In genomic region chr12:78293039-78293686, GRCh38 we compare ENCODE assay signal across 16 cellular contexts.
A peak's percentile ranks its signal among the peaks of the same experiment; 100 is the strongest.
DNase-seq lines count a peak whose midpoint lies in the region; TF ChIP-seq lines count a peak whose summit lies in the region.
"Had no signal": no experiment of that assay in that cellular context is flagged by ENCODE, and none has a peak within 500 bp of the region (broad histone marks: within the 10 kb centered on the region; RNA-seq: fewer than 3 reads in every experiment).

No MANE protein-coding gene starts in this region.

- TF ChIP-seq CTCF in Calu3 (IDR thresholded peaks at IDR 0.05; ENCODE audit: unreplicated experiment) (no peak), right atrium auricular region (IDR thresholded peaks at IDR 0.05) (no peak)

- no peaks in the 10 kb centered on the region for H3K36me3 ChIP-seq in mucosa of rectum (ENCODE audit: control insufficient read depth in 2 of 2, insufficient read depth in 2 of 2, low read length in 2 of 2)
- H3K36me3 ChIP-seq in right atrium auricular region: no peaks in the 10 kb centered on the region

- no peaks in the 10 kb centered on the region for H3K27me3 Mint-ChIP-seq in Calu3 (ENCODE audit: unreplicated experiment)
- H3K27me3 Mint-ChIP-seq: stimulated activated naive CD8-positive, alpha-beta T cell treated with anti-CD3 and anti-CD28 coated beads, Interleukin-15, Interleukin-2, amounts not matched to agents 100 ng/mL and 50 ng/mL, for 24 hours had no signal

- no peak overlapping the region for H3K4me3 Mint-ChIP-seq in Calu3 (ENCODE audit: low read depth, unreplicated experiment)
- H3K4me3 Mint-ChIP-seq: stimulated activated naive CD8-positive, alpha-beta T cell treated with anti-CD3 and anti-CD28 coated beads, Interleukin-15, Interleukin-2, amounts not matched to agents 100 ng/mL and 50 ng/mL, for 24 hours had no signal

- H3K9me3 ChIP-seq in mucosa of rectum (ENCODE audit: control insufficient read depth in 2 of 2, low read length in 2 of 2): no peaks in the 10 kb centered on the region
- no peaks in the 10 kb centered on the region for H3K9me3 ChIP-seq in right atrium auricular region

- H3K4me3 ChIP-seq in mucosa of rectum (ENCODE audit: low read length in 2 of 2) (peak overlapping the region in 1 of 2 donors; percentile 37), right atrium auricular region (no peak overlapping the region)

- H3K27ac ChIP-seq in epithelial cell of prostate (peak overlapping the region; percentile 65), mucosa of rectum (ENCODE audit: low read depth in 2 of 2, low read length in 2 of 2) (peak overlapping the region; percentile 72 to 74), right atrium auricular region (no peak overlapping the region)

- BruUV-seq in Calu3 (replicated peaks; lab: Mats Ljungman, UMichigan): no TSS peak

- H3K9me3 Mint-ChIP-seq in Calu3 (ENCODE audit: low read depth, unreplicated experiment): no peaks in the 10 kb centered on the region

- no peaks in the 10 kb centered on the region for H3K36me3 Mint-ChIP-seq in Calu3 (ENCODE audit: insufficient read depth, unreplicated experiment)

- CTCF ChIA-PET in Calu3 (lab: Charles Lee): no interaction called here

- H3K9ac ChIP-seq in mucosa of rectum (ENCODE audit: low read depth in 1 of 2, low read length in 2 of 2): no peak overlapping the region

- DNase-seq in Calu3 (peak; percentile 31), M059J (ENCODE audit: low read depth) (peak; percentile 25), epithelial cell of prostate (ENCODE audit: low read depth, low spot score) (peak; percentile 37), right atrium auricular region (ENCODE audit: low spot score) (no peak), NCI-H446 (lab: John Stamatoyannopoulos, UW) (no peak), NCI-H524 treated with DMSO at 0.1 percent for 48 hours (lab: John Stamatoyannopoulos, UW) (no peak)
- DNase-seq in activated T-cell treated with anti-CD3 and anti-CD28 coated beads, Interleukin-2, amount 50 U/mL, for 48 hours: no peak
- DNase-seq: activated CD8-positive, alpha-beta memory T cell treated with anti-CD3 and anti-CD28 coated beads for 24 hours; activated naive CD4-positive, alpha-beta T cell treated with Interleukin-2 at 50 U/mL for 16 hours; caudate nucleus; erythroblast; NCI-H1417; NCI-H524; SHP77 treated with DMSO at 0.1 percent for 48 hours had no signal

- peaks cover 16% of the 10 kb centered on the region for H3K4me1 Mint-ChIP-seq in Calu3 (ENCODE audit: low read depth, unreplicated experiment)

- intact Hi-C loops in Calu3 (cut with micrococcal nuclease; ENCODE audit: unreplicated experiment): no loop called here

- H3K27ac Mint-ChIP-seq in Calu3 (ENCODE audit: unreplicated experiment): peak overlapping the region; percentile 79
- H3K27ac Mint-ChIP-seq: stimulated activated naive CD8-positive, alpha-beta T cell treated with anti-CD3 and anti-CD28 coated beads, Interleukin-15, Interleukin-2, amounts not matched to agents 100 ng/mL and 50 ng/mL, for 24 hours had no signal

- no peaks in the 10 kb centered on the region for H3K27me3 ChIP-seq in mucosa of rectum (ENCODE audit: control insufficient read depth in 2 of 2, insufficient read depth in 2 of 2, low read length in 2 of 2)
- no peaks in the 10 kb centered on the region for H3K27me3 ChIP-seq in right atrium auricular region

- H3K4me1 ChIP-seq in mucosa of rectum (ENCODE audit: control insufficient read depth in 2 of 2, insufficient read depth in 2 of 2, low read length in 2 of 2): peaks cover 5 to 8% of the 10 kb centered on the region in 2 donors
- H3K4me1 ChIP-seq in right atrium auricular region: no peaks in the 10 kb centered on the region

Comparison
In these comparisons a context has a peak if more than half of its experiments do, and no peak if none do; other contexts are left out.
1. DNase-seq: peak in Calu3 (single experiment), M059J (single experiment) and epithelial cell of prostate (single experiment); none in activated T-cell treated with anti-CD3 and anti-CD28 coated beads, Interleukin-2, amount 50 U/mL, for 48 hours (0 of 2), right atrium auricular region (single experiment), NCI-H446 (0 of 2) and NCI-H524 treated with DMSO at 0.1 percent for 48 hours (single experiment).
2. H3K27ac ChIP-seq: peak in epithelial cell of prostate (single experiment) and mucosa of rectum (2 of 2); none in right atrium auricular region (0 of 2).